In genomic region chr18:3458952-3459853, GRCh38 we compare ENCODE assay signal across 7 cellular contexts. TPM values are rescaled to one million over a fixed set of nuclear protein-coding genes. Genes with fewer than 3 reads are reported as not detected.
A peak's percentile ranks its signal among the peaks of the same experiment; 100 is the strongest.
DNase-seq lines count a peak whose midpoint lies in the region; ATAC-seq and TF ChIP-seq lines count a peak whose summit lies in the region.

No MANE protein-coding gene starts in this region.

- H3K27me3 ChIP-seq in fibroblast of lung (ENCODE audit: control insufficient read depth, insufficient read depth, low read length), result no peaks in the 10 kb centered on the region

- H3K4me3 Mint-ChIP-seq in stimulated activated memory B cell treated with anti-CD40 and anti-IgM and Interleukin-4, amounts not matched to agents 10 μg/mL and 1 μg/mL and 100 μg/mL, for 72 hours, result peak overlapping the region; percentile 39

- no peak overlapping the region for H3K9ac ChIP-seq in fibroblast of lung (ENCODE audit: insufficient read depth, low read length)

- H3K9me3 ChIP-seq in fibroblast of lung (ENCODE audit: control insufficient read depth, insufficient read depth, low read depth, low read length), result no peaks in the 10 kb centered on the region

- H3K27ac ChIP-seq in RWPE1, result no peak overlapping the region
- peak overlapping the region; percentile 3 for H3K27ac ChIP-seq in fibroblast of lung (ENCODE audit: insufficient read depth, low read length)

- peaks cover 55% of the 10 kb centered on the region for H3K36me3 Mint-ChIP-seq in stimulated activated memory B cell treated with anti-CD40 and anti-IgM and Interleukin-4, amounts not matched to agents 10 μg/mL and 1 μg/mL and 100 μg/mL, for 72 hours

- peaks cover 3% of the 10 kb centered on the region for H3K9me3 Mint-ChIP-seq in stimulated activated memory B cell treated with anti-CD40 and anti-IgM and Interleukin-4, amounts not matched to agents 10 μg/mL and 1 μg/mL and 100 μg/mL, for 72 hours

- H3K27me3 Mint-ChIP-seq in stimulated activated memory B cell treated with anti-CD40 and anti-IgM and Interleukin-4, amounts not matched to agents 10 μg/mL and 1 μg/mL and 100 μg/mL, for 72 hours, result no peaks in the 10 kb centered on the region

- no peaks in the 10 kb centered on the region for H4K20me1 ChIP-seq in fibroblast of lung (ENCODE audit: control insufficient read depth, extremely low read depth, insufficient read depth, low read length)

- peaks cover 12% of the 10 kb centered on the region for H3K4me1 ChIP-seq in fibroblast of lung (ENCODE audit: control insufficient read depth, extremely low read depth, insufficient read depth, low read length)

- CTCF ChIA-PET in RWPE1 (lab: Yijun Ruan, JAX), result interaction anchor here (1.4 to 1.8 kb wide), 3 partner anchors 127 to 207 kb away, joined by 6 read pairs; no protein-coding TSS in a partner anchor

- H3K27ac Mint-ChIP-seq in stimulated activated memory B cell treated with anti-CD40 and anti-IgM and Interleukin-4, amounts not matched to agents 10 μg/mL and 1 μg/mL and 100 μg/mL, for 72 hours, result peak overlapping the region; percentile 85

- H3K4me2 ChIP-seq in fibroblast of lung (ENCODE audit: extremely low read depth, insufficient read depth, low read length), result no peak overlapping the region

- H3K36me3 ChIP-seq in fibroblast of lung (ENCODE audit: control insufficient read depth, insufficient read depth, low read length), result peaks cover 11% of the 10 kb centered on the region

- H3K79me2 ChIP-seq in fibroblast of lung (ENCODE audit: control insufficient read depth, insufficient read depth, low read length), result peaks cover 40% of the 10 kb centered on the region

- DNase-seq in HCEC 1CT (peak; percentile 70), RWPE1 (ENCODE audit: low spot score) (peak; percentile 65), fibroblast of lung (ENCODE audit: low read depth in 2 of 2) (peak; percentile 61 to 88), NCI-H2081 (lab: John Stamatoyannopoulos, UW) (no peak), iPS-NIHi11 (ENCODE audit: low spot score) (no peak)

- no peak overlapping the region for H2AFZ ChIP-seq in fibroblast of lung (ENCODE audit: low read length)

- no peak for TF ChIP-seq CTCF in RWPE1 (conservative IDR thresholded peaks at IDR 0.05; ENCODE audit: low read depth)
- TF ChIP-seq CTCF in fibroblast of lung (conservative IDR thresholded peaks at IDR 0.05 in 1 of 2, IDR thresholded peaks at IDR 0.05 in 1 of 2; ENCODE audit: low read depth in 1 of 2, low read length in 2 of 2), result no peak

- H3K4me3 ChIP-seq in fibroblast of lung (replicated peaks in 1 of 4; ENCODE audit: control extremely low read depth in 1 of 4, insufficient read depth in 1 of 4, low read depth in 3 of 4, low read length in 4 of 4), result no peak overlapping the region

- ATAC-seq in stimulated activated memory B cell treated with anti-CD40 and anti-IgM and Interleukin-4, amounts not matched to agents 10 μg/mL and 1 μg/mL and 100 μg/mL, for 72 hours, result peak; percentile 67
- no peak for ATAC-seq in GM19467 (IDR thresholded peaks at IDR 0.05; ENCODE audit: unreplicated experiment)

- POLR2A ChIA-PET in RWPE1 (lab: Yijun Ruan, JAX; ENCODE audit: low non-redundant PET), result no interaction called here

- H3K4me1 Mint-ChIP-seq in stimulated activated memory B cell treated with anti-CD40 and anti-IgM and Interleukin-4, amounts not matched to agents 10 μg/mL and 1 μg/mL and 100 μg/mL, for 72 hours, result peaks cover 31% of the 10 kb centered on the region

RNA-seq across cellular contexts. Expression of gene TGIF1, which starts 9.2 kb away (rescaled TPM):
- total RNA-seq in fibroblast of lung, result 157 and 163 TPM in 2 replicates
- 64.7 and 100 TPM in 2 replicates for polyA plus RNA-seq in fibroblast of lung
- 33.3 and 41.6 TPM in 2 replicates for polyA plus RNA-seq in fibroblast of lung (2012)
- 51.2 and 55.0 TPM in 2 replicates for polyA minus RNA-seq in fibroblast of lung (ENCODE audit: low replicate concordance)

Comparison
In these comparisons a context has a peak if more than half of its experiments do, and no peak if none do; other contexts are left out.
1. DNase-seq: peak in HCEC 1CT (single experiment), RWPE1 (single experiment) and fibroblast of lung (2 of 2); none in NCI-H2081 (0 of 2) and iPS-NIHi11 (single experiment).